17 cellular contexts compared by ENCODE assay signal in the genomic region with DNA sequence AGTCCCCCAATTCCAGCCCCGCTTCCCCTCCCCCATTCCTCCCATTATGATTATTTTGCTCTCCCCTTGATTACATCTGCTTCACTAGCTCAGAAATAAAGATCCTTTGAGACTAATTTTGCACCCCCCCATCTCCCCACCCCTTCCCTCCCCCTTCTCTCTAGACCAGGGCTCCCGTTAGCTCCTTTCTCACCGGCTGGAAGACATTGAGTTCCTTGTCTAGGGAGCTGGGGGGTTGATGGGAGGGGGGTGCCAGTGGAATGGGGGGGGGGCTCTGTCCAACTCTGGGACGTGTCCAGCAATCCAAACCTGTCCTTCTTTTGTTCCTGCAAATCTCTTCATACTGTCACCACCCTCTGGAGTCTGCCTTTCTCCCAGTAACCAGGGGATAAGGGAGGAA.
"Had no signal": no experiment of that assay in that cellular context is flagged by ENCODE, and none has a peak within 500 bp of the region (broad histone marks: within the 10 kb centered on the region; RNA-seq: fewer than 3 reads in every experiment).

No MANE protein-coding gene starts in this region.

- H3K4me3 Mint-ChIP-seq: mesothelial cell of epicardium; natural killer cell treated with Interleukin-12 subunit alpha and Interleukin-12 subunit beta and Interleukin-15 and Interleukin-18, amount 100 ng/mL, for 72 hours had no signal

- ATAC-seq: foreskin keratinocyte; left lobe of liver; natural killer cell treated with Interleukin-12 subunit alpha and Interleukin-12 subunit beta and Interleukin-15 and Interleukin-18, amount 100 ng/mL, for 72 hours had no signal

- H3K27ac Mint-ChIP-seq: mesothelial cell of epicardium; natural killer cell treated with Interleukin-12 subunit alpha and Interleukin-12 subunit beta and Interleukin-15 and Interleukin-18, amount 100 ng/mL, for 72 hours; neural progenitor cell had no signal

- H3K27ac ChIP-seq: foreskin keratinocyte, hepatocyte, neural progenitor cell, ovary, right atrium auricular region, sigmoid colon, skin epidermis, stomach had no signal

- H3K9ac ChIP-seq: neural progenitor cell had no signal

- H3K36me3 Mint-ChIP-seq: mesothelial cell of epicardium, neural progenitor cell had no signal

- H3K4me1 ChIP-seq: foreskin keratinocyte had no signal

- H3K27me3 ChIP-seq: ovary had no signal

- H3K9me3 Mint-ChIP-seq: mesothelial cell of epicardium; natural killer cell treated with Interleukin-12 subunit alpha and Interleukin-12 subunit beta and Interleukin-15 and Interleukin-18, amount 100 ng/mL, for 72 hours had no signal

- H3K9me3 ChIP-seq: ovary, right atrium auricular region, sigmoid colon, stomach had no signal

- H3K4me2 ChIP-seq: hepatocyte, neural progenitor cell had no signal

- H3K36me3 ChIP-seq: neural progenitor cell, ovary, right atrium auricular region, sigmoid colon, stomach had no signal

- DNase-seq: cortex of kidney; effector memory CD4-positive, alpha-beta T cell; foreskin keratinocyte; mammary epithelial cell; ovary; sigmoid colon; stimulated activated CD4-positive, alpha-beta T cell treated with anti-CD3 and anti-CD28 coated beads, Interleukin-12 subunit alpha, Interleukin-12 subunit beta, amount 100 ng/mL, for 4 hours; stimulated activated naive CD4-positive, alpha-beta T cell; stomach; trophoblast cell had no signal

- H3K79me2 ChIP-seq: hepatocyte had no signal

- H3K4me3 ChIP-seq: hepatocyte, neural progenitor cell, ovary, right atrium auricular region, sigmoid colon, skin epidermis, stomach had no signal
